Comparison of ENCODE assay signal across 1 cellular context in genomic region chr11:9264381-9265210, GRCh38.
TF ChIP-seq lines count a peak whose summit lies in the region.

No MANE protein-coding gene starts in this region.

TF ChIP-seq in HepG2, 621 proteins besides CTCF, POLR2A, EP300 and RAD21 (continued from another document and continues in another):
- TF ChIP-seq, protein P1, sequence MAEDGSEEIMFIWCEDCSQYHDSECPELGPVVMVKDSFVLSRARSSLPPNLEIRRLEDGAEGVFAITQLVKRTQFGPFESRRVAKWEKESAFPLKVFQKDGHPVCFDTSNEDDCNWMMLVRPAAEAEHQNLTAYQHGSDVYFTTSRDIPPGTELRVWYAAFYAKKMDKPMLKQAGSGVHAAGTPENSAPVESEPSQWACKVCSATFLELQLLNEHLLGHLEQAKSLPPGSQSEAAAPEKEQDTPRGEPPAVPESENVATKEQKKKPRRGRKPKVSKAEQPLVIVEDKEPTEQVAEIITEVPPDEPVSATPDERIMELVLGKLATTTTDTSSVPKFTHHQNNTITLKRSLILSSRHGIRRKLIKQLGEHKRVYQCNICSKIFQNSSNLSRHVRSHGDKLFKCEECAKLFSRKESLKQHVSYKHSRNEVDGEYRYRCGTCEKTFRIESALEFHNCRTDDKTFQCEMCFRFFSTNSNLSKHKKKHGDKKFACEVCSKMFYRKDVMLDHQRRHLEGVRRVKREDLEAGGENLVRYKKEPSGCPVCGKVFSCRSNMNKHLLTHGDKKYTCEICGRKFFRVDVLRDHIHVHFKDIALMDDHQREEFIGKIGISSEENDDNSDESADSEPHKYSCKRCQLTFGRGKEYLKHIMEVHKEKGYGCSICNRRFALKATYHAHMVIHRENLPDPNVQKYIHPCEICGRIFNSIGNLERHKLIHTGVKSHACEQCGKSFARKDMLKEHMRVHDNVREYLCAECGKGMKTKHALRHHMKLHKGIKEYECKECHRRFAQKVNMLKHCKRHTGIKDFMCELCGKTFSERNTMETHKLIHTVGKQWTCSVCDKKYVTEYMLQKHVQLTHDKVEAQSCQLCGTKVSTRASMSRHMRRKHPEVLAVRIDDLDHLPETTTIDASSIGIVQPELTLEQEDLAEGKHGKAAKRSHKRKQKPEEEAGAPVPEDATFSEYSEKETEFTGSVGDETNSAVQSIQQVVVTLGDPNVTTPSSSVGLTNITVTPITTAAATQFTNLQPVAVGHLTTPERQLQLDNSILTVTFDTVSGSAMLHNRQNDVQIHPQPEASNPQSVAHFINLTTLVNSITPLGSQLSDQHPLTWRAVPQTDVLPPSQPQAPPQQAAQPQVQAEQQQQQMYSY (CRISPR knock-in tag; IDR thresholded peaks at IDR 0.05) = no peak
- TF ChIP-seq, protein P2, sequence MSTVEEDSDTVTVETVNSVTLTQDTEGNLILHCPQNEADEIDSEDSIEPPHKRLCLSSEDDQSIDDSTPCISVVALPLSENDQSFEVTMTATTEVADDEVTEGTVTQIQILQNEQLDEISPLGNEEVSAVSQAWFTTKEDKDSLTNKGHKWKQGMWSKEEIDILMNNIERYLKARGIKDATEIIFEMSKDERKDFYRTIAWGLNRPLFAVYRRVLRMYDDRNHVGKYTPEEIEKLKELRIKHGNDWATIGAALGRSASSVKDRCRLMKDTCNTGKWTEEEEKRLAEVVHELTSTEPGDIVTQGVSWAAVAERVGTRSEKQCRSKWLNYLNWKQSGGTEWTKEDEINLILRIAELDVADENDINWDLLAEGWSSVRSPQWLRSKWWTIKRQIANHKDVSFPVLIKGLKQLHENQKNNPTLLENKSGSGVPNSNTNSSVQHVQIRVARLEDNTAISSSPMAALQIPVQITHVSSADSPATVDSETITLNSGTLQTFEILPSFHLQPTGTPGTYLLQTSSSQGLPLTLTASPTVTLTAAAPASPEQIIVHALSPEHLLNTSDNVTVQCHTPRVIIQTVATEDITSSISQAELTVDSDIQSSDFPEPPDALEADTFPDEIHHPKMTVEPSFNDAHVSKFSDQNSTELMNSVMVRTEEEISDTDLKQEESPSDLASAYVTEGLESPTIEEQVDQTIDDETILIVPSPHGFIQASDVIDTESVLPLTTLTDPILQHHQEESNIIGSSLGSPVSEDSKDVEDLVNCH (CRISPR knock-in tag; IDR thresholded peaks at IDR 0.05) = no peak
- TF ChIP-seq NAIF1 (CRISPR knock-in tag; IDR thresholded peaks at IDR 0.05; ENCODE audit: borderline replicate concordance) = no peak
- no peak for TF ChIP-seq HNRNPH1 (optimal IDR thresholded peaks at IDR 0.05; ENCODE audit: low read depth, low read length)
- TF ChIP-seq ZNF883 (CRISPR knock-in tag; IDR thresholded peaks at IDR 0.05; ENCODE audit: not compliant biosample characterization) = no peak
- peak; percentile 9; the same call in 1 of the 2 replicates for TF ChIP-seq ZNF230 (CRISPR knock-in tag; IDR thresholded peaks at IDR 0.05)
- no peak for TF ChIP-seq IRX3 (CRISPR knock-in tag; IDR thresholded peaks at IDR 0.05; ENCODE audit: borderline replicate concordance, low read depth)
- TF ChIP-seq ZFP90 (CRISPR knock-in tag; IDR thresholded peaks at IDR 0.05; ENCODE audit: borderline replicate concordance) = 0 out of 2 replicates have a peak, but pooled peaks have one; percentile 8
- TF ChIP-seq AHR (CRISPR knock-in tag; IDR thresholded peaks at IDR 0.05) = no peak
- peak; percentile 87 for TF ChIP-seq ZNF777 (CRISPR knock-in tag; IDR thresholded peaks at IDR 0.05)
- no peak for TF ChIP-seq ZNF543 (CRISPR knock-in tag; IDR thresholded peaks at IDR 0.05)
- no peak for TF ChIP-seq HOXA7 (CRISPR knock-in tag; IDR thresholded peaks at IDR 0.05)
- no peak for TF ChIP-seq ZNF660 (CRISPR knock-in tag; IDR thresholded peaks at IDR 0.05; ENCODE audit: borderline replicate concordance, low read depth)
- TF ChIP-seq ZNF367 (CRISPR knock-in tag; IDR thresholded peaks at IDR 0.05; ENCODE audit: borderline replicate concordance) = no peak
- TF ChIP-seq ZNF547 (CRISPR knock-in tag; IDR thresholded peaks at IDR 0.05) = no peak
- TF ChIP-seq HOXA9 (CRISPR knock-in tag; IDR thresholded peaks at IDR 0.05; ENCODE audit: borderline replicate concordance) = 0 out of 2 replicates have a peak, but pooled peaks have one; percentile 21
- TF ChIP-seq REPIN1 (CRISPR knock-in tag; IDR thresholded peaks at IDR 0.05; ENCODE audit: borderline replicate concordance, low read depth) = no peak
- TF ChIP-seq, protein P3, sequence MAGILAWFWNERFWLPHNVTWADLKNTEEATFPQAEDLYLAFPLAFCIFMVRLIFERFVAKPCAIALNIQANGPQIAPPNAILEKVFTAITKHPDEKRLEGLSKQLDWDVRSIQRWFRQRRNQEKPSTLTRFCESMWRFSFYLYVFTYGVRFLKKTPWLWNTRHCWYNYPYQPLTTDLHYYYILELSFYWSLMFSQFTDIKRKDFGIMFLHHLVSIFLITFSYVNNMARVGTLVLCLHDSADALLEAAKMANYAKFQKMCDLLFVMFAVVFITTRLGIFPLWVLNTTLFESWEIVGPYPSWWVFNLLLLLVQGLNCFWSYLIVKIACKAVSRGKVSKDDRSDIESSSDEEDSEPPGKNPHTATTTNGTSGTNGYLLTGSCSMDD (CRISPR knock-in tag; IDR thresholded peaks at IDR 0.05) = no peak
- TF ChIP-seq ZNF878 (CRISPR knock-in tag; IDR thresholded peaks at IDR 0.05) = no peak
- no peak for TF ChIP-seq ZNF773 (CRISPR knock-in tag; IDR thresholded peaks at IDR 0.05; ENCODE audit: borderline replicate concordance)
- no peak for TF ChIP-seq ZSCAN31 (CRISPR knock-in tag; IDR thresholded peaks at IDR 0.05; ENCODE audit: low read depth)
- no peak for TF ChIP-seq PBX3 (CRISPR knock-in tag; IDR thresholded peaks at IDR 0.05; ENCODE audit: borderline replicate concordance)
- no peak for TF ChIP-seq ZNF781 (CRISPR knock-in tag; IDR thresholded peaks at IDR 0.05; ENCODE audit: borderline replicate concordance, not compliant biosample characterization)
- TF ChIP-seq USF2 (IDR thresholded peaks at IDR 0.05; ENCODE audit: low read depth, low read length) = no peak
- TF ChIP-seq USF2 (CRISPR knock-in tag; IDR thresholded peaks at IDR 0.05; ENCODE audit: borderline replicate concordance) = no peak
- no peak for TF ChIP-seq DPF2 (CRISPR knock-in tag; IDR thresholded peaks at IDR 0.05; ENCODE audit: borderline replicate concordance, low read depth)
- 0 out of 2 replicates have a peak, but pooled peaks have one; percentile 22 for TF ChIP-seq SAFB2 (CRISPR knock-in tag; IDR thresholded peaks at IDR 0.05; ENCODE audit: borderline replicate concordance, low read depth)
- peak; percentile 0; the same call in 1 of the 2 replicates for TF ChIP-seq HES4 (CRISPR knock-in tag; IDR thresholded peaks at IDR 0.05; ENCODE audit: borderline replicate concordance)
- TF ChIP-seq NFYC (CRISPR knock-in tag; IDR thresholded peaks at IDR 0.05) = no peak
- peak; percentile 58 for TF ChIP-seq ASH2L (IDR thresholded peaks at IDR 0.05; ENCODE audit: insufficient read length, low read depth, low read length)
- no peak for TF ChIP-seq HNF4A (CRISPR knock-in tag; IDR thresholded peaks at IDR 0.05)
- TF ChIP-seq PPARG (CRISPR knock-in tag; conservative IDR thresholded peaks at IDR 0.05) = no peak
- TF ChIP-seq, protein P4, sequence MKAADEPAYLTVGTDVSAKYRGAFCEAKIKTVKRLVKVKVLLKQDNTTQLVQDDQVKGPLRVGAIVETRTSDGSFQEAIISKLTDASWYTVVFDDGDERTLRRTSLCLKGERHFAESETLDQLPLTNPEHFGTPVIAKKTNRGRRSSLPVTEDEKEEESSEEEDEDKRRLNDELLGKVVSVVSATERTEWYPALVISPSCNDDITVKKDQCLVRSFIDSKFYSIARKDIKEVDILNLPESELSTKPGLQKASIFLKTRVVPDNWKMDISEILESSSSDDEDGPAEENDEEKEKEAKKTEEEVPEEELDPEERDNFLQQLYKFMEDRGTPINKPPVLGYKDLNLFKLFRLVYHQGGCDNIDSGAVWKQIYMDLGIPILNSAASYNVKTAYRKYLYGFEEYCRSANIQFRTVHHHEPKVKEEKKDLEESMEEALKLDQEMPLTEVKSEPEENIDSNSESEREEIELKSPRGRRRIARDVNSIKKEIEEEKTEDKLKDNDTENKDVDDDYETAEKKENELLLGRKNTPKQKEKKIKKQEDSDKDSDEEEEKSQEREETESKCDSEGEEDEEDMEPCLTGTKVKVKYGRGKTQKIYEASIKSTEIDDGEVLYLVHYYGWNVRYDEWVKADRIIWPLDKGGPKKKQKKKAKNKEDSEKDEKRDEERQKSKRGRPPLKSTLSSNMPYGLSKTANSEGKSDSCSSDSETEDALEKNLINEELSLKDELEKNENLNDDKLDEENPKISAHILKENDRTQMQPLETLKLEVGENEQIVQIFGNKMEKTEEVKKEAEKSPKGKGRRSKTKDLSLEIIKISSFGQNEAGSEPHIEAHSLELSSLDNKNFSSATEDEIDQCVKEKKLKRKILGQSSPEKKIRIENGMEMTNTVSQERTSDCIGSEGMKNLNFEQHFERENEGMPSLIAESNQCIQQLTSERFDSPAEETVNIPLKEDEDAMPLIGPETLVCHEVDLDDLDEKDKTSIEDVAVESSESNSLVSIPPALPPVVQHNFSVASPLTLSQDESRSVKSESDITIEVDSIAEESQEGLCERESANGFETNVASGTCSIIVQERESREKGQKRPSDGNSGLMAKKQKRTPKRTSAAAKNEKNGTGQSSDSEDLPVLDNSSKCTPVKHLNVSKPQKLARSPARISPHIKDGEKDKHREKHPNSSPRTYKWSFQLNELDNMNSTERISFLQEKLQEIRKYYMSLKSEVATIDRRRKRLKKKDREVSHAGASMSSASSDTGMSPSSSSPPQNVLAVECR (CRISPR knock-in tag; IDR thresholded peaks at IDR 0.05; ENCODE audit: borderline replicate concordance) = no peak
- TF ChIP-seq NONO (IDR thresholded peaks at IDR 0.05) = no peak
- 0 out of 2 replicates have a peak, but pooled peaks have one; percentile 6 for TF ChIP-seq NONO (CRISPR knock-in tag; conservative IDR thresholded peaks at IDR 0.05)
- no peak for TF ChIP-seq CHD2 (IDR thresholded peaks at IDR 0.05; ENCODE audit: low read depth, low read length)
- 0 out of 2 replicates have a peak, but pooled peaks have one; percentile 33 for TF ChIP-seq ZNF451 (CRISPR knock-in tag; IDR thresholded peaks at IDR 0.05)
- no peak for TF ChIP-seq ZNF644 (CRISPR knock-in tag; IDR thresholded peaks at IDR 0.05; ENCODE audit: low read depth)
- TF ChIP-seq SP4 (CRISPR knock-in tag; IDR thresholded peaks at IDR 0.05) = no peak
- TF ChIP-seq ZNF766 (CRISPR knock-in tag; IDR thresholded peaks at IDR 0.05; ENCODE audit: borderline replicate concordance) = no peak
- TF ChIP-seq, protein P5, sequence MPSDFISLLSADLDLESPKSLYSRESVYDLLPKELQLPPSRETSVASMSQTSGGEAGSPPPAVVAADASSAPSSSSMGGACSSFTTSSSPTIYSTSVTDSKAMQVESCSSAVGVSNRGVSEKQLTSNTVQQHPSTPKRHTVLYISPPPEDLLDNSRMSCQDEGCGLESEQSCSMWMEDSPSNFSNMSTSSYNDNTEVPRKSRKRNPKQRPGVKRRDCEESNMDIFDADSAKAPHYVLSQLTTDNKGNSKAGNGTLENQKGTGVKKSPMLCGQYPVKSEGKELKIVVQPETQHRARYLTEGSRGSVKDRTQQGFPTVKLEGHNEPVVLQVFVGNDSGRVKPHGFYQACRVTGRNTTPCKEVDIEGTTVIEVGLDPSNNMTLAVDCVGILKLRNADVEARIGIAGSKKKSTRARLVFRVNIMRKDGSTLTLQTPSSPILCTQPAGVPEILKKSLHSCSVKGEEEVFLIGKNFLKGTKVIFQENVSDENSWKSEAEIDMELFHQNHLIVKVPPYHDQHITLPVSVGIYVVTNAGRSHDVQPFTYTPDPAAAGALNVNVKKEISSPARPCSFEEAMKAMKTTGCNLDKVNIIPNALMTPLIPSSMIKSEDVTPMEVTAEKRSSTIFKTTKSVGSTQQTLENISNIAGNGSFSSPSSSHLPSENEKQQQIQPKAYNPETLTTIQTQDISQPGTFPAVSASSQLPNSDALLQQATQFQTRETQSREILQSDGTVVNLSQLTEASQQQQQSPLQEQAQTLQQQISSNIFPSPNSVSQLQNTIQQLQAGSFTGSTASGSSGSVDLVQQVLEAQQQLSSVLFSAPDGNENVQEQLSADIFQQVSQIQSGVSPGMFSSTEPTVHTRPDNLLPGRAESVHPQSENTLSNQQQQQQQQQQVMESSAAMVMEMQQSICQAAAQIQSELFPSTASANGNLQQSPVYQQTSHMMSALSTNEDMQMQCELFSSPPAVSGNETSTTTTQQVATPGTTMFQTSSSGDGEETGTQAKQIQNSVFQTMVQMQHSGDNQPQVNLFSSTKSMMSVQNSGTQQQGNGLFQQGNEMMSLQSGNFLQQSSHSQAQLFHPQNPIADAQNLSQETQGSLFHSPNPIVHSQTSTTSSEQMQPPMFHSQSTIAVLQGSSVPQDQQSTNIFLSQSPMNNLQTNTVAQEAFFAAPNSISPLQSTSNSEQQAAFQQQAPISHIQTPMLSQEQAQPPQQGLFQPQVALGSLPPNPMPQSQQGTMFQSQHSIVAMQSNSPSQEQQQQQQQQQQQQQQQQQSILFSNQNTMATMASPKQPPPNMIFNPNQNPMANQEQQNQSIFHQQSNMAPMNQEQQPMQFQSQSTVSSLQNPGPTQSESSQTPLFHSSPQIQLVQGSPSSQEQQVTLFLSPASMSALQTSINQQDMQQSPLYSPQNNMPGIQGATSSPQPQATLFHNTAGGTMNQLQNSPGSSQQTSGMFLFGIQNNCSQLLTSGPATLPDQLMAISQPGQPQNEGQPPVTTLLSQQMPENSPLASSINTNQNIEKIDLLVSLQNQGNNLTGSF (CRISPR knock-in tag; IDR thresholded peaks at IDR 0.05) = no peak
- peak; percentile 17 for TF ChIP-seq HNRNPK (IDR thresholded peaks at IDR 0.05; ENCODE audit: low read depth, low read length, poor library complexity, severe bottlenecking)
- TF ChIP-seq ZNF296 (CRISPR knock-in tag; conservative IDR thresholded peaks at IDR 0.05) = no peak
- TF ChIP-seq YEATS4 (CRISPR knock-in tag; IDR thresholded peaks at IDR 0.05; ENCODE audit: borderline replicate concordance) = no peak
- TF ChIP-seq HNRNPLL (IDR thresholded peaks at IDR 0.05; ENCODE audit: low read depth, low read length, poor library complexity, severe bottlenecking) = no peak
- TF ChIP-seq NFIC (IDR thresholded peaks at IDR 0.05; ENCODE audit: low read length) = no peak
